In genomic region chr12:57591567-57592325, GRCh38 we compare ENCODE assay signal across 8 cellular contexts. TPM values are rescaled to one million over a fixed set of nuclear protein-coding genes. Genes with fewer than 3 reads are reported as not detected.
DNase-seq lines count a peak whose midpoint lies in the region; ATAC-seq and TF ChIP-seq lines count a peak whose summit lies in the region.

No MANE protein-coding gene starts in this region.

- peaks cover 8% of the 10 kb centered on the region for H3K36me3 Mint-ChIP-seq in memory B cell

- H3K27ac ChIP-seq in OCI-LY1 (ENCODE audit: low read depth, low read length, poor library complexity, severe bottlenecking) (no peak overlapping the region), upper lobe of right lung (peak overlapping the region; percentile 78)

- H3K27ac Mint-ChIP-seq in memory B cell, result peak overlapping the region; percentile 12

- peak overlapping the region; percentile 82 for H3K4me3 Mint-ChIP-seq in memory B cell

- H3K4me1 ChIP-seq in OCI-LY1 (ENCODE audit: insufficient read depth, low read length, severe bottlenecking) (peaks cover 22% of the 10 kb centered on the region), upper lobe of right lung (peaks cover 17% of the 10 kb centered on the region)

- TF ChIP-seq CTCF in OCI-LY1 (IDR thresholded peaks at IDR 0.05; ENCODE audit: low read length) (no peak), upper lobe of right lung (IDR thresholded peaks at IDR 0.05) (no peak)

- ATAC-seq in GM19397 (IDR thresholded peaks at IDR 0.05; ENCODE audit: unreplicated experiment), result peak; percentile 11
- ATAC-seq in memory B cell (ENCODE audit: low read depth), result peak; percentile 54
- peak; percentile 70 for ATAC-seq in upper lobe of right lung
- no peak for ATAC-seq in GM18519 (IDR thresholded peaks at IDR 0.05; ENCODE audit: low FRiP score, unreplicated experiment)

- 0 out of 2 replicates have a peak, but pooled peaks cover 6% of the 10 kb centered on the region for H3K79me2 ChIP-seq in OCI-LY1 (ENCODE audit: insufficient read depth, low read length)

- DNase-seq in AML-193 (lab: John Stamatoyannopoulos, UW) (peak; percentile 9 to 24), dermis blood vessel endothelial cell (peak; percentile 17), memory B cell (ENCODE audit: low spot score in 2 of 2) (no peak), upper lobe of right lung (no peak), superior temporal gyrus (ENCODE audit: extremely low spot score) (no peak)

- no peaks in the 10 kb centered on the region for H3K27me3 Mint-ChIP-seq in memory B cell

- intact Hi-C loops in upper lobe of right lung (cut with DNase I), result no loop called here

- H3K9me2 ChIP-seq in OCI-LY1 (ENCODE audit: low read depth, low read length), result no peaks in the 10 kb centered on the region

- H4K20me1 ChIP-seq in OCI-LY1 (ENCODE audit: insufficient read depth, low read length), result no peaks in the 10 kb centered on the region

- H3K36me3 ChIP-seq in OCI-LY1 (ENCODE audit: insufficient read depth, low read length) (peaks cover 4% of the 10 kb centered on the region; the same call in 1 of the 2 replicates), upper lobe of right lung (peaks cover 17% of the 10 kb centered on the region)

- no peaks in the 10 kb centered on the region for H3K27me3 ChIP-seq in OCI-LY1 (ENCODE audit: insufficient read depth, low read length)
- H3K27me3 ChIP-seq in upper lobe of right lung, result no peaks in the 10 kb centered on the region

- peak overlapping the region; percentile 98 for H3K4me2 ChIP-seq in OCI-LY1 (ENCODE audit: low read length)

- peak overlapping the region; percentile 19; the same call in 1 of the 2 replicates for H2AFZ ChIP-seq in OCI-LY1 (ENCODE audit: low read length)

- no peaks in the 10 kb centered on the region for H3F3A ChIP-seq in OCI-LY1 (ENCODE audit: insufficient read depth, low read length)

- H3K9ac ChIP-seq in OCI-LY1 (ENCODE audit: low read length), result peak overlapping the region; percentile 87

- H3K4me1 Mint-ChIP-seq in memory B cell, result peaks cover 19% of the 10 kb centered on the region

- H3K9me3 Mint-ChIP-seq in memory B cell, result no peaks in the 10 kb centered on the region

- no peaks in the 10 kb centered on the region for H3K9me3 ChIP-seq in OCI-LY1 (ENCODE audit: low read length)
- H3K9me3 ChIP-seq in upper lobe of right lung, result no peaks in the 10 kb centered on the region

- H3K4me3 ChIP-seq in OCI-LY1 (ENCODE audit: low read depth, low read length, poor library complexity, severe bottlenecking) (peak overlapping the region; percentile 95), upper lobe of right lung (peak overlapping the region; percentile 94)

RNA-seq across cellular contexts. Expression of gene PIP4K2C, which starts 0.8 kb away (rescaled TPM):
- total RNA-seq in dermis blood vessel endothelial cell (10.2 and 15.4 TPM in 2 replicates), upper lobe of right lung (31.0 TPM)

RNA-seq across cellular contexts. Expression of gene DTX3, which starts 12.9 kb away (rescaled TPM):
- total RNA-seq in dermis blood vessel endothelial cell (1.9 and 2.4 TPM in 2 replicates), upper lobe of right lung (26.0 TPM)

RNA-seq across cellular contexts. Expression of gene ARHGEF25, which starts 19.5 kb away (rescaled TPM):
- 0.68 and 0.74 TPM in 2 replicates for total RNA-seq in dermis blood vessel endothelial cell
- 16.3 TPM for total RNA-seq in upper lobe of right lung

RNA-seq across cellular contexts. Expression of gene B4GALNT1, which starts 41.3 kb away (rescaled TPM):
- total RNA-seq in dermis blood vessel endothelial cell (0.14 TPM in 1 of 2 replicates, not detected in the other), upper lobe of right lung (0.93 TPM)

RNA-seq across cellular contexts. Expression of gene KIF5A, which starts 41.9 kb away (rescaled TPM):
- total RNA-seq in dermis blood vessel endothelial cell (0.09 and 0.17 TPM in 2 replicates), upper lobe of right lung (0.14 TPM)

Comparison
In these comparisons a context has a peak if more than half of its experiments do, and no peak if none do; other contexts are left out.
1. DNase-seq: peak in AML-193 (2 of 2) and dermis blood vessel endothelial cell (single experiment); none in memory B cell (0 of 2), upper lobe of right lung (single experiment) and superior temporal gyrus (single experiment).